ENCODE assay signal across 1 cellular context in genomic region chr11:64007629-64008282, GRCh38.
TF ChIP-seq lines count a peak whose summit lies in the region.

No MANE protein-coding gene starts in this region.

TF ChIP-seq in K562, 482 proteins besides CTCF, POLR2A, EP300 and RAD21 (continued from another document):
- TF ChIP-seq HMGN3 (IDR thresholded peaks at IDR 0.05; ENCODE audit: borderline replicate concordance, extremely low read depth, insufficient read length, low read depth, low read length): peak; percentile 100
- peak; percentile 83; the same call in 1 of the 2 replicates for TF ChIP-seq E2F1 (CRISPR knock-in tag; IDR thresholded peaks at IDR 0.05)
- no peak for TF ChIP-seq NKRF (IDR thresholded peaks at IDR 0.05; ENCODE audit: borderline replicate concordance)
- TF ChIP-seq LARP7 (IDR thresholded peaks at IDR 0.05): no peak
- peak; percentile 93 for TF ChIP-seq TAL1 (IDR thresholded peaks at IDR 0.05)
- peak; percentile 78 for TF ChIP-seq HNRNPL (IDR thresholded peaks at IDR 0.05; ENCODE audit: low read depth, low read length)
- no peak for TF ChIP-seq OTX1 (CRISPR knock-in tag; IDR thresholded peaks at IDR 0.05)
- peak; percentile 59 for TF ChIP-seq HNRNPLL (IDR thresholded peaks at IDR 0.05; ENCODE audit: low read depth, low read length, poor library complexity, severe bottlenecking)
- peak; percentile 98 for TF ChIP-seq TCF3 (CRISPR knock-in tag; IDR thresholded peaks at IDR 0.05)
- 0 out of 2 replicates have a peak, but pooled peaks have one; percentile 65 for TF ChIP-seq HDAC8 (tag; IDR thresholded peaks at IDR 0.05)
- TF ChIP-seq ZBTB33 (CRISPR knock-in tag; IDR thresholded peaks at IDR 0.05): peak; percentile 87
- TF ChIP-seq ZNF707 (CRISPR knock-in tag; conservative IDR thresholded peaks at IDR 0.05): no peak
- peak; percentile 37; the same call in 1 of the 2 replicates for TF ChIP-seq KLF13 (tag; IDR thresholded peaks at IDR 0.05; ENCODE audit: borderline replicate concordance, low read depth)
- TF ChIP-seq MBD2 (IDR thresholded peaks at IDR 0.05; ENCODE audit: borderline replicate concordance, low read depth): peak; percentile 68
- TF ChIP-seq ERF (CRISPR knock-in tag; IDR thresholded peaks at IDR 0.05): no peak
- TF ChIP-seq KDM1A (IDR thresholded peaks at IDR 0.05): peak; percentile 100
- TF ChIP-seq GTF2A2 (tag; IDR thresholded peaks at IDR 0.05): no peak
